ENCODE assay signal across 19 cellular contexts in the genomic region with DNA sequence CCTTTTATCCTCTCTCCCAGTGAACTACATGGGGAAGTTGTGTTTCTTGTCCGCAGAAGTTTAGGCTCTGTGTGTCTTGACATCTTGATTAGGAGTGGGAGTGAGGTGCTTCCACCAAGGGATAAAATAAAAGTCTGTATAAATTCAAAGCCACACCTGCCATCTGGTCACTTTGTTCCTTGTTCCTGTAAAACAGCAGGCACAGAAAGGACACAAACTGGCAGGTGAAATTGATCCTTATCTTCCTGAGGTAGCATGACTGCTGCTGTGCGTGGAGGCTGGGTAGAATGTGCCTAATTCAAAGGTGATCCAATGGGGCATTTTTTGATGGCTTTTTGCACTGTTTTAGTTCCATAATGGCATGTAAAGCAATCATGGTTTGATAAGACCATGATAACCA.
DNase-seq lines count a peak whose midpoint lies in the region; ATAC-seq and TF ChIP-seq lines count a peak whose summit lies in the region.
"Had no signal": no experiment of that assay in that cellular context is flagged by ENCODE, and none has a peak within 500 bp of the region (broad histone marks: within the 10 kb centered on the region; RNA-seq: fewer than 3 reads in every experiment).

No MANE protein-coding gene starts in this region.

- DNase-seq in NCI-H2196 (lab: John Stamatoyannopoulos, UW; ENCODE audit: unreplicated experiment): peak; percentile 40
- no peak for DNase-seq in NCI-H2196 treated with DMSO at 0.1 percent for 48 hours (lab: John Stamatoyannopoulos, UW; ENCODE audit: unreplicated experiment)
- peak; percentile 84 for DNase-seq in LNCaP clone FGC (ENCODE audit: low read depth)
- peak; percentile 58 for DNase-seq in NCI-H69 (lab: John Stamatoyannopoulos, UW)
- DNase-seq in prostate gland (ENCODE audit: low spot score): peak; percentile 29
- no peak for DNase-seq in stimulated activated naive CD4-positive, alpha-beta T cell treated with Interleukin-2 at 50 U/mL for 16 hours (lab: John Stamatoyannopoulos, UW)
- DNase-seq: C1 segment of cervical spinal cord, GF-D8, H7, HFFc6, Kasumi-1, MM.1S, NCI-H1092, NCI-H1694 treated with DMSO at 0.1 percent for 48 hours, OCI-M1, RPMI8226, SHP77 treated with DMSO at 0.1 percent for 48 hours, T1000 had no signal

- no peak for TF ChIP-seq CTCF in LNCaP clone FGC (IDR thresholded peaks at IDR 0.05; ENCODE audit: control insufficient read depth, extremely low read depth, insufficient read depth)
- TF ChIP-seq CTCF in prostate gland (IDR thresholded peaks at IDR 0.05): no peak

- no peak overlapping the region for H3K27ac ChIP-seq in prostate gland

- no peaks in the 10 kb centered on the region for H3K4me1 ChIP-seq in prostate gland (replicated peaks)

- 54% methylated on average over 2 of the region's 2 CpGs for WGBS in prostate gland

- H3K9me3 ChIP-seq in prostate gland: no peaks in the 10 kb centered on the region

- no peak for TF ChIP-seq POLR2A in prostate gland (IDR thresholded peaks at IDR 0.05)

- no peaks in the 10 kb centered on the region for H3K36me3 ChIP-seq in prostate gland

- no peaks in the 10 kb centered on the region for H3K27me3 ChIP-seq in prostate gland (replicated peaks; ENCODE audit: insufficient read depth)

- intact Hi-C loops in prostate gland (cut with DNase I): no loop called here

- ATAC-seq in HG02759 (IDR thresholded peaks at IDR 0.05; ENCODE audit: unreplicated experiment): no peak

- H3K4me3 ChIP-seq in LNCaP clone FGC (ENCODE audit: low read depth, low read length) (no peak overlapping the region), prostate gland (no peak overlapping the region)

Comparison
In these comparisons a context has a peak if more than half of its experiments do, and no peak if none do; other contexts are left out.
1. DNase-seq: peak in NCI-H2196 (single experiment), LNCaP clone FGC (single experiment), NCI-H69 (single experiment) and prostate gland (single experiment); none in NCI-H2196 treated with DMSO at 0.1 percent for 48 hours (single experiment) and stimulated activated naive CD4-positive, alpha-beta T cell treated with Interleukin-2 at 50 U/mL for 16 hours (single experiment).